1 cellular context compared by ENCODE assay signal in genomic region chr2:68413466-68413865, GRCh38.
TF ChIP-seq lines count a peak whose summit lies in the region.

No MANE protein-coding gene starts in this region.

TF ChIP-seq in GM12878, 131 proteins besides CTCF, POLR2A, EP300 and RAD21:
- TF ChIP-seq PKNOX1 (IDR thresholded peaks at IDR 0.05): peak; percentile 51; the same call in 1 of the 2 replicates
- no peak for TF ChIP-seq ETV6 (conservative IDR thresholded peaks at IDR 0.05 in 1 of 2, IDR thresholded peaks at IDR 0.05 in 1 of 2; ENCODE audit: borderline replicate concordance in 1 of 2, low read depth in 1 of 2)
- TF ChIP-seq PBX3 (IDR thresholded peaks at IDR 0.05; ENCODE audit: insufficient replicate concordance, low read depth, low read length): peak; percentile 27
- no peak for TF ChIP-seq BMI1 (IDR thresholded peaks at IDR 0.05; ENCODE audit: borderline replicate concordance)
- TF ChIP-seq HDAC2 (IDR thresholded peaks at IDR 0.05): no peak
- TF ChIP-seq MTA3 (IDR thresholded peaks at IDR 0.05; ENCODE audit: borderline replicate concordance, low read length): no peak
- no peak for TF ChIP-seq CUX1 (IDR thresholded peaks at IDR 0.05; ENCODE audit: insufficient replicate concordance, low read depth, low read length)
